Comparison of ENCODE assay signal across 2 cellular contexts in genomic region chr1:2334883-2335534, GRCh38.
TF ChIP-seq lines count a peak whose summit lies in the region.

No MANE protein-coding gene starts in this region.

TF ChIP-seq in IMR-90, 13 proteins besides CTCF, POLR2A, EP300 and RAD21:
- TF ChIP-seq MAFK (IDR thresholded peaks at IDR 0.05; ENCODE audit: low read depth, low read length) (no peak), MXI1 (IDR thresholded peaks at IDR 0.05; ENCODE audit: borderline replicate concordance, low read depth, low read length) (no peak), NFE2L2 (IDR thresholded peaks at IDR 0.05; ENCODE audit: low read depth, low read length) (no peak)

TF ChIP-seq in K562, 482 proteins besides CTCF, POLR2A, EP300 and RAD21:
- TF ChIP-seq EZH2 (IDR thresholded peaks at IDR 0.05; ENCODE audit: borderline replicate concordance, low read depth, low read length) (peak; percentile 10; the same call in 1 of the 2 replicates), CBX5 (IDR thresholded peaks at IDR 0.05; ENCODE audit: borderline replicate concordance, low read depth) (no peak), DPF2 (IDR thresholded peaks at IDR 0.05) (no peak), PKNOX1 (IDR thresholded peaks at IDR 0.05) (no peak)
